ENCODE assay signal across 16 cellular contexts in genomic region chr13:111911141-111911720, GRCh38.
"Had no signal": no experiment of that assay in that cellular context is flagged by ENCODE, and none has a peak within 500 bp of the region (broad histone marks: within the 10 kb centered on the region; RNA-seq: fewer than 3 reads in every experiment).

No MANE protein-coding gene starts in this region.

- H3K4me3 ChIP-seq: colonic mucosa, lower lobe of right lung, ovary, SJCRH30, transverse colon had no signal

- DNase-seq: activated CD4-positive, alpha-beta T cell treated with anti-CD3 and anti-CD28 coated beads, Interleukin-2, amount 10 ng/mL, durations not matched to agents 24 days and 14 days; activated CD4-positive, CD25-positive, alpha-beta regulatory T cell; activated T-cell treated with anti-CD3 and anti-CD28 coated beads, Interleukin-2, amount 50 U/mL, for 1 hour; central memory CD4-positive, alpha-beta T cell; effector CD4-positive, alpha-beta T cell; foreskin melanocyte; immature natural killer cell; lower lobe of right lung; SJCRH30; stimulated activated CD4-positive, alpha-beta T cell treated with anti-CD3 and anti-CD28 coated beads, Interleukin-4, amount 100 ng/mL, for 24 hours; stimulated activated naive CD4-positive, alpha-beta T cell treated with Interleukin-2 at 50 U/mL for 16 hours; substantia nigra; T-helper 2 cell; transverse colon had no signal

- H3K36me3 ChIP-seq: colonic mucosa, lower lobe of right lung, ovary, SJCRH30, transverse colon had no signal

- H3K27me3 ChIP-seq: colonic mucosa, ovary, transverse colon had no signal

- H3K4me1 ChIP-seq: colonic mucosa, lower lobe of right lung, SJCRH30, transverse colon had no signal

- H3K27ac ChIP-seq: colonic mucosa, lower lobe of right lung, ovary, SJCRH30, transverse colon had no signal

- H3K9me3 ChIP-seq: colonic mucosa, lower lobe of right lung, ovary, SJCRH30, transverse colon had no signal
